Comparison of ENCODE assay signal across 9 cellular contexts in genomic region chr4:165208322-165208652, GRCh38. TPM values are rescaled to one million over a fixed set of nuclear protein-coding genes. Genes with fewer than 3 reads are reported as not detected.
DNase-seq lines count a peak whose midpoint lies in the region; ATAC-seq, FAIRE-seq and TF ChIP-seq lines count a peak whose summit lies in the region.
"Had no signal": no experiment of that assay in that cellular context is flagged by ENCODE, and none has a peak within 500 bp of the region (broad histone marks: within the 10 kb centered on the region; RNA-seq: fewer than 3 reads in every experiment).

No MANE protein-coding gene starts in this region.

- ATAC-seq in HG03520 (IDR thresholded peaks at IDR 0.05; ENCODE audit: unreplicated experiment): no peak
- ATAC-seq in GM18873 (IDR thresholded peaks at IDR 0.05; ENCODE audit: low FRiP score, unreplicated experiment): no peak

- peak; percentile 41 for DNase-seq in DMS 273 (lab: John Stamatoyannopoulos, UW; ENCODE audit: unreplicated experiment)
- no peak for DNase-seq in DMS 273 treated with DMSO at 0.1 percent for 48 hours (lab: John Stamatoyannopoulos, UW)
- DNase-seq in T-helper 2 cell treated with Interferon-gamma antibody and Interleukin-4, amounts not matched to agents 5 μg/mL and 100 μg/mL, for 36 hours (ENCODE audit: low spot score): no peak
- no peak for DNase-seq in glutamatergic neuron
- no peak for DNase-seq in small intestine
- no peak for DNase-seq in stimulated activated CD8-positive, alpha-beta memory T cell treated with anti-CD3 and anti-CD28 coated beads, Interleukin-4, amount 100 ng/mL, for 48 hours

- H3K4me3 ChIP-seq in small intestine (ENCODE audit: low read depth in 1 of 2, low read length in 2 of 2): peak overlapping the region; percentile 87 to 99

- H3K27ac Mint-ChIP-seq in T-helper 2 cell treated with Interferon-gamma antibody and Interleukin-4, amounts not matched to agents 5 μg/mL and 100 μg/mL, for 36 hours: peak overlapping the region; percentile 84
- H3K27ac Mint-ChIP-seq in glutamatergic neuron (ENCODE audit: unreplicated experiment): peak overlapping the region; percentile 87

- H3K27me3 ChIP-seq in small intestine (ENCODE audit: control insufficient read depth in 2 of 2, insufficient read depth in 2 of 2, low read length in 2 of 2): no peaks in the 10 kb centered on the region

- H3K27me3 Mint-ChIP-seq in T-helper 2 cell treated with Interferon-gamma antibody and Interleukin-4, amounts not matched to agents 5 μg/mL and 100 μg/mL, for 36 hours (ENCODE audit: low read depth): no peaks in the 10 kb centered on the region
- peaks cover 9% of the 10 kb centered on the region for H3K27me3 Mint-ChIP-seq in glutamatergic neuron (ENCODE audit: unreplicated experiment)

- H3K9me3 Mint-ChIP-seq in T-helper 2 cell treated with Interferon-gamma antibody and Interleukin-4, amounts not matched to agents 5 μg/mL and 100 μg/mL, for 36 hours: no peaks in the 10 kb centered on the region
- peaks cover 8% of the 10 kb centered on the region for H3K9me3 Mint-ChIP-seq in glutamatergic neuron (ENCODE audit: unreplicated experiment)

- peak overlapping the region; percentile 91 for H3K4me3 Mint-ChIP-seq in T-helper 2 cell treated with Interferon-gamma antibody and Interleukin-4, amounts not matched to agents 5 μg/mL and 100 μg/mL, for 36 hours
- peak overlapping the region; percentile 93 for H3K4me3 Mint-ChIP-seq in glutamatergic neuron (ENCODE audit: unreplicated experiment)

- no peak for FAIRE-seq in small intestine (lab: Jason Lieb, UNC)
- FAIRE-seq: A204.1 had no signal

- peaks cover 3 to 4% of the 10 kb centered on the region in 2 donors for H3K4me1 ChIP-seq in small intestine (ENCODE audit: control insufficient read depth in 2 of 2, insufficient read depth in 1 of 2, low read depth in 1 of 2, low read length in 1 of 2)

- no peaks in the 10 kb centered on the region for H3K9me3 ChIP-seq in small intestine (ENCODE audit: control insufficient read depth, low read depth)

- no peaks in the 10 kb centered on the region for H3K36me3 ChIP-seq in small intestine (ENCODE audit: control insufficient read depth in 2 of 2, insufficient read depth in 2 of 2, low read length in 2 of 2)

- 5 to 14% (median 5%) methylated on average over 10 of the region's 10 CpGs for WGBS in small intestine, 3 donors

- peak overlapping the region in 1 of 2 donors; percentile 72 for H3K27ac ChIP-seq in small intestine (ENCODE audit: low read depth in 1 of 2, low read length in 1 of 2)

- H3K4me1 Mint-ChIP-seq in T-helper 2 cell treated with Interferon-gamma antibody and Interleukin-4, amounts not matched to agents 5 μg/mL and 100 μg/mL, for 36 hours (ENCODE audit: low read depth): peaks cover 69% of the 10 kb centered on the region
- peaks cover 12% of the 10 kb centered on the region for H3K4me1 Mint-ChIP-seq in glutamatergic neuron (ENCODE audit: low read depth, unreplicated experiment)

- peaks cover 6% of the 10 kb centered on the region for H3K36me3 Mint-ChIP-seq in T-helper 2 cell treated with Interferon-gamma antibody and Interleukin-4, amounts not matched to agents 5 μg/mL and 100 μg/mL, for 36 hours (ENCODE audit: low read depth)
- no peaks in the 10 kb centered on the region for H3K36me3 Mint-ChIP-seq in glutamatergic neuron (ENCODE audit: unreplicated experiment)

- no peak for TF ChIP-seq CTCF in glutamatergic neuron (IDR thresholded peaks at IDR 0.05; ENCODE audit: partially characterized antibody, unreplicated experiment)

RNA-seq across cellular contexts. Expression of gene KLHL2, which starts 0.9 kb away (rescaled TPM):
- 19.7 TPM for total RNA-seq in glutamatergic neuron (ENCODE audit: unreplicated experiment)
- 10 to 100 TPM in 1 of 3 donors, 1 to 10 TPM in 2; 7.8 to 12.5 (median 8.7) TPM for polyA plus RNA-seq in small intestine
